In genomic region chr5:68894673-68895072, GRCh38 we compare ENCODE assay signal across 30 cellular contexts.
DNase-seq lines count a peak whose midpoint lies in the region; ATAC-seq, FAIRE-seq and TF ChIP-seq lines count a peak whose summit lies in the region.
"Had no signal": no experiment of that assay in that cellular context is flagged by ENCODE, and none has a peak within 500 bp of the region (broad histone marks: within the 10 kb centered on the region; RNA-seq: fewer than 3 reads in every experiment).

No MANE protein-coding gene starts in this region.

- H2AFZ ChIP-seq in keratinocyte (ENCODE audit: control insufficient read depth, low read length): no peak overlapping the region
- H2AFZ ChIP-seq: GM23248 had no signal

- FAIRE-seq in keratinocyte (lab: Jason Lieb, UNC): peak; percentile 29
- FAIRE-seq: A204.1 had no signal

- H3K9me3 Mint-ChIP-seq in activated naive CD4-positive, alpha-beta T cell treated with anti-CD3 and anti-CD28 coated beads, Interleukin-2, amount 10 ng/mL, durations not matched to agents 7 days and 5 days: peaks cover 4% of the 10 kb centered on the region
- H3K9me3 Mint-ChIP-seq in activated naive CD4-positive, alpha-beta T cell treated with anti-CD3 and anti-CD28 coated beads, Interleukin-2, amount 50 U/mL, for 72 hours: peaks cover 0 to 4% of the 10 kb centered on the region in 2 donors
- H3K9me3 Mint-ChIP-seq in T-helper 2 cell treated with Interferon-gamma antibody and Interleukin-4, amounts not matched to agents 5 μg/mL and 100 μg/mL, for 36 hours: peaks cover 6% of the 10 kb centered on the region
- H3K9me3 Mint-ChIP-seq in type B pancreatic cell: no peaks in the 10 kb centered on the region
- H3K9me3 Mint-ChIP-seq: CD8-positive, alpha-beta T cell had no signal

- no peak overlapping the region for H3K27ac ChIP-seq in keratinocyte (ENCODE audit: control insufficient read depth, insufficient read depth, low read length)
- H3K27ac ChIP-seq: body of pancreas, epithelial cell of prostate, GM23248, heart left ventricle, neutrophil, Peyer's patch, SJCRH30, testis had no signal

- H3K27me3 Mint-ChIP-seq in activated naive CD4-positive, alpha-beta T cell treated with anti-CD3 and anti-CD28 coated beads, Interleukin-2, amount 10 ng/mL, durations not matched to agents 7 days and 5 days: no peaks in the 10 kb centered on the region
- no peaks in the 10 kb centered on the region for H3K27me3 Mint-ChIP-seq in T-helper 2 cell treated with Interferon-gamma antibody and Interleukin-4, amounts not matched to agents 5 μg/mL and 100 μg/mL, for 36 hours (ENCODE audit: low read depth)
- no peaks in the 10 kb centered on the region for H3K27me3 Mint-ChIP-seq in type B pancreatic cell
- H3K27me3 Mint-ChIP-seq: progenitor cell of endocrine pancreas had no signal

- dilution Hi-C loops in keratinocyte (cut with MboI; ENCODE audit: extremely low pct_ligation_motif_present, low sequenced_read_pairs): no loop called here

- no peak overlapping the region for H3K4me3 ChIP-seq in keratinocyte (ENCODE audit: control insufficient read depth in 2 of 3, extremely low read depth in 1 of 3, insufficient read depth in 2 of 3, low read depth in 1 of 3, low read length in 3 of 3)
- H3K4me3 ChIP-seq: body of pancreas, GM23248, heart left ventricle, Peyer's patch, SJCRH30, testis had no signal

- H3K9ac ChIP-seq in keratinocyte (ENCODE audit: control insufficient read depth, extremely low read depth, insufficient read depth, low read length): no peak overlapping the region
- H3K9ac ChIP-seq: GM23248 had no signal

- no peak overlapping the region for H3K4me2 ChIP-seq in keratinocyte (ENCODE audit: control insufficient read depth, extremely low read depth, insufficient read depth, low read depth, low read length)

- peaks cover 35% of the 10 kb centered on the region for H3K4me1 Mint-ChIP-seq in activated naive CD4-positive, alpha-beta T cell treated with anti-CD3 and anti-CD28 coated beads, Interleukin-2, amount 10 ng/mL, durations not matched to agents 7 days and 5 days
- peaks cover 47% of the 10 kb centered on the region for H3K4me1 Mint-ChIP-seq in T-helper 2 cell treated with Interferon-gamma antibody and Interleukin-4, amounts not matched to agents 5 μg/mL and 100 μg/mL, for 36 hours (ENCODE audit: low read depth)
- no peaks in the 10 kb centered on the region for H3K4me1 Mint-ChIP-seq in type B pancreatic cell (ENCODE audit: unreplicated experiment)

- no peaks in the 10 kb centered on the region for H3K9me1 ChIP-seq in keratinocyte (ENCODE audit: control insufficient read depth, extremely low read depth, insufficient read depth, low read length)

- no peak for ATAC-seq in activated naive CD4-positive, alpha-beta T cell treated with anti-CD3 and anti-CD28 coated beads, Interleukin-2, amount 50 U/mL, for 72 hours
- ATAC-seq in GM21367 (IDR thresholded peaks at IDR 0.05; ENCODE audit: unreplicated experiment) (no peak), GM19035 (IDR thresholded peaks at IDR 0.05; ENCODE audit: unreplicated experiment) (no peak), HG02973 (IDR thresholded peaks at IDR 0.05; ENCODE audit: unreplicated experiment) (no peak)
- ATAC-seq: body of pancreas; CD8-positive, alpha-beta T cell; heart left ventricle had no signal

- no peaks in the 10 kb centered on the region for H3K79me2 ChIP-seq in keratinocyte (ENCODE audit: control insufficient read depth, insufficient read depth, low read length)

- peaks cover 10% of the 10 kb centered on the region for H3K4me1 ChIP-seq in keratinocyte (ENCODE audit: control insufficient read depth, extremely low read depth, insufficient read depth, low read length)
- H3K4me1 ChIP-seq: body of pancreas, heart left ventricle, Peyer's patch, testis had no signal

- H3K27ac Mint-ChIP-seq in activated naive CD4-positive, alpha-beta T cell treated with anti-CD3 and anti-CD28 coated beads, Interleukin-2, amount 10 ng/mL, durations not matched to agents 7 days and 5 days: peak overlapping the region; percentile 61
- H3K27ac Mint-ChIP-seq in activated naive CD4-positive, alpha-beta T cell treated with anti-CD3 and anti-CD28 coated beads, Interleukin-2, amount 50 U/mL, for 72 hours: no peak overlapping the region
- H3K27ac Mint-ChIP-seq in T-helper 2 cell treated with Interferon-gamma antibody and Interleukin-4, amounts not matched to agents 5 μg/mL and 100 μg/mL, for 36 hours: peak overlapping the region; percentile 29
- peak overlapping the region; percentile 87 for H3K27ac Mint-ChIP-seq in type B pancreatic cell
- H3K27ac Mint-ChIP-seq: CD8-positive, alpha-beta T cell had no signal

- peaks cover 2% of the 10 kb centered on the region for H3K36me3 Mint-ChIP-seq in activated naive CD4-positive, alpha-beta T cell treated with anti-CD3 and anti-CD28 coated beads, Interleukin-2, amount 10 ng/mL, durations not matched to agents 7 days and 5 days
- no peaks in the 10 kb centered on the region for H3K36me3 Mint-ChIP-seq in activated naive CD4-positive, alpha-beta T cell treated with anti-CD3 and anti-CD28 coated beads, Interleukin-2, amount 50 U/mL, for 72 hours
- peaks cover 17% of the 10 kb centered on the region for H3K36me3 Mint-ChIP-seq in T-helper 2 cell treated with Interferon-gamma antibody and Interleukin-4, amounts not matched to agents 5 μg/mL and 100 μg/mL, for 36 hours (ENCODE audit: low read depth)
- H3K36me3 Mint-ChIP-seq in type B pancreatic cell: no peaks in the 10 kb centered on the region
- H3K36me3 Mint-ChIP-seq: CD8-positive, alpha-beta T cell had no signal

- H3K36me3 ChIP-seq in keratinocyte (ENCODE audit: control insufficient read depth in 2 of 2, extremely low read depth in 1 of 2, insufficient read depth in 2 of 2, low read length in 2 of 2): no peaks in the 10 kb centered on the region
- H3K36me3 ChIP-seq: heart left ventricle, neutrophil, Peyer's patch, SJCRH30 had no signal

- H3K27me3 ChIP-seq in keratinocyte (ENCODE audit: control insufficient read depth, extremely low read depth, insufficient read depth, low read length): no peaks in the 10 kb centered on the region
- H3K27me3 ChIP-seq: body of pancreas, heart left ventricle, neutrophil, Peyer's patch, SJCRH30, testis had no signal

- H3K9me3 ChIP-seq in keratinocyte (ENCODE audit: control insufficient read depth, low read depth, low read length): no peaks in the 10 kb centered on the region
- H3K9me3 ChIP-seq: body of pancreas, heart left ventricle, neutrophil, Peyer's patch, SJCRH30, testis had no signal

- peak; percentile 23 for DNase-seq in activated naive CD4-positive, alpha-beta T cell treated with anti-CD3 and anti-CD28 coated beads, Interleukin-2, amount 10 ng/mL, durations not matched to agents 7 days and 5 days
- no peak for DNase-seq in activated naive CD4-positive, alpha-beta T cell treated with anti-CD3 and anti-CD28 coated beads, Interleukin-2, amount 50 U/mL, for 72 hours (ENCODE audit: low spot score in 2 of 2)
- no peak for DNase-seq in T-helper 2 cell treated with Interferon-gamma antibody and Interleukin-4, amounts not matched to agents 5 μg/mL and 100 μg/mL, for 36 hours (ENCODE audit: low spot score)
- DNase-seq in keratinocyte (ENCODE audit: low read depth, low spot score) (no peak), type B pancreatic cell (ENCODE audit: extremely low spot score, unreplicated experiment) (no peak)
- DNase-seq: activated CD4-positive, CD25-positive, alpha-beta regulatory T cell treated with anti-CD3 and anti-CD28 coated beads, Interleukin-2, amount 50 U/mL, for 72 hours; activated effector memory CD4-positive, alpha-beta T cell treated with Interleukin-2 at 50 U/mL for 16 hours; activated T-cell treated with anti-CD3 and anti-CD28 coated beads for 4 hours; body of pancreas; CD8-positive, alpha-beta T cell; cerebellar nuclear complex; GM23248; heart left ventricle; IMR-90; NCI-H1105; NCI-H187 treated with DMSO at 0.1 percent for 48 hours; NCI-H2171 treated with DMSO at 0.1 percent for 48 hours; NCI-H524 treated with DMSO at 0.1 percent for 48 hours; NK-92 treated with Interleukin-12 subunit alpha and Interleukin-12 subunit beta, amount 100 ng/mL, for 24 hours; Peyer's patch; SJCRH30; stimulated activated naive CD4-positive, alpha-beta T cell treated with Interleukin-2 at 50 U/mL for 16 hours; testis had no signal

- CTCF ChIA-PET in activated naive CD4-positive, alpha-beta T cell treated with anti-CD3 and anti-CD28 coated beads, Interleukin-2, amount 10 ng/mL, durations not matched to agents 7 days and 5 days (lab: Charles Lee): interaction anchor here (1.0 kb wide), 1 partner anchor 10 kb away, joined by 3 read pairs; no protein-coding TSS in a partner anchor

- no peaks in the 10 kb centered on the region for H4K20me1 ChIP-seq in keratinocyte (ENCODE audit: control insufficient read depth, extremely low read depth, insufficient read depth, low read length)

- H3K4me3 Mint-ChIP-seq in activated naive CD4-positive, alpha-beta T cell treated with anti-CD3 and anti-CD28 coated beads, Interleukin-2, amount 10 ng/mL, durations not matched to agents 7 days and 5 days: no peak overlapping the region
- peak overlapping the region; percentile 28 for H3K4me3 Mint-ChIP-seq in T-helper 2 cell treated with Interferon-gamma antibody and Interleukin-4, amounts not matched to agents 5 μg/mL and 100 μg/mL, for 36 hours
- H3K4me3 Mint-ChIP-seq in type B pancreatic cell: no peak overlapping the region
- H3K4me3 Mint-ChIP-seq: CD8-positive, alpha-beta T cell had no signal

- TF ChIP-seq CTCF in keratinocyte (optimal IDR thresholded peaks at IDR 0.05 in 1 of 3, IDR thresholded peaks at IDR 0.05 in 1 of 3, conservative IDR thresholded peaks at IDR 0.05 in 1 of 3; ENCODE audit: extremely low read depth in 1 of 3, insufficient read depth in 2 of 3, low read length in 3 of 3) (no peak), type B pancreatic cell (conservative IDR thresholded peaks at IDR 0.05) (no peak)

Comparison
In these comparisons a context has a peak if more than half of its experiments do, and no peak if none do; other contexts are left out.
1. H3K27ac Mint-ChIP-seq: peak in activated naive CD4-positive, alpha-beta T cell treated with anti-CD3 and anti-CD28 coated beads, Interleukin-2, amount 10 ng/mL, durations not matched to agents 7 days and 5 days (single experiment), T-helper 2 cell treated with Interferon-gamma antibody and Interleukin-4, amounts not matched to agents 5 μg/mL and 100 μg/mL, for 36 hours (single experiment) and type B pancreatic cell (single experiment); none in activated naive CD4-positive, alpha-beta T cell treated with anti-CD3 and anti-CD28 coated beads, Interleukin-2, amount 50 U/mL, for 72 hours (0 of 2).